Comparison of ENCODE assay signal across 1 cellular context in genomic region chr6:27776504-27776903, GRCh38.
TF ChIP-seq lines count a peak whose summit lies in the region.

No MANE protein-coding gene starts in this region.

TF ChIP-seq in A549, 52 proteins besides CTCF, POLR2A, EP300 and RAD21 (continued from another document):
- TF ChIP-seq, protein P1, sequence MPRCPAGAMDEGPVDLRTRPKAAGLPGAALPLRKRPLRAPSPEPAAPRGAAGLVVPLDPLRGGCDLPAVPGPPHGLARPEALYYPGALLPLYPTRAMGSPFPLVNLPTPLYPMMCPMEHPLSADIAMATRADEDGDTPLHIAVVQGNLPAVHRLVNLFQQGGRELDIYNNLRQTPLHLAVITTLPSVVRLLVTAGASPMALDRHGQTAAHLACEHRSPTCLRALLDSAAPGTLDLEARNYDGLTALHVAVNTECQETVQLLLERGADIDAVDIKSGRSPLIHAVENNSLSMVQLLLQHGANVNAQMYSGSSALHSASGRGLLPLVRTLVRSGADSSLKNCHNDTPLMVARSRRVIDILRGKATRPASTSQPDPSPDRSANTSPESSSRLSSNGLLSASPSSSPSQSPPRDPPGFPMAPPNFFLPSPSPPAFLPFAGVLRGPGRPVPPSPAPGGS (IDR thresholded peaks at IDR 0.05), result no peak
